In genomic region chr17:49438885-49439284, GRCh38 we compare ENCODE assay signal across 16 cellular contexts. TPM values are rescaled to one million over a fixed set of nuclear protein-coding genes. Genes with fewer than 3 reads are reported as not detected.
DNase-seq lines count a peak whose midpoint lies in the region; ATAC-seq, FAIRE-seq and TF ChIP-seq lines count a peak whose summit lies in the region.
"Had no signal": no experiment of that assay in that cellular context is flagged by ENCODE, and none has a peak within 500 bp of the region (broad histone marks: within the 10 kb centered on the region; RNA-seq: fewer than 3 reads in every experiment).

No MANE protein-coding gene starts in this region.

- H3K4me3 ChIP-seq in SK-N-SH (ENCODE audit: low read depth in 2 of 2, low read length in 1 of 2) (no peak overlapping the region), OCI-LY3 (ENCODE audit: low read length) (peak overlapping the region; percentile 69), iPS-11a (ENCODE audit: low read depth, low read length) (peak overlapping the region; percentile 30), skeletal muscle satellite cell (ENCODE audit: low read length) (peak overlapping the region; percentile 32)
- H3K4me3 ChIP-seq: esophagus muscularis mucosa had no signal

- no peak for TF ChIP-seq RAD21 in SK-N-SH (IDR thresholded peaks at IDR 0.05; ENCODE audit: low read length)

- CTCF ChIA-PET in SK-N-SH (lab: Yijun Ruan, JAX), result interaction anchor here (0.7 to 21.7 kb wide), 9 partner anchors 13 to 590 kb away, joined by 4 to 492 read pairs (median 9); partner anchors contain the start of gene NGFR

- no peak for TF ChIP-seq EP300 in SK-N-SH (IDR thresholded peaks at IDR 0.05; ENCODE audit: borderline replicate concordance in 1 of 2, low read depth in 1 of 2, low read length in 1 of 2)

- H3K79me2 ChIP-seq in SK-N-SH (ENCODE audit: insufficient read depth) (no peaks in the 10 kb centered on the region), OCI-LY3 (ENCODE audit: low read length) (no peaks in the 10 kb centered on the region)

- H3F3A ChIP-seq in SK-N-SH (replicated peaks; ENCODE audit: insufficient read depth), result peaks cover 4% of the 10 kb centered on the region

- WGBS in SK-N-SH (ENCODE audit: low lambda C conversion rate), result 62% methylated on average over 11 of the region's 11 CpGs

- H3K4me1 ChIP-seq in SK-N-SH (ENCODE audit: control insufficient read depth in 1 of 2, insufficient read depth in 2 of 2, low read depth in 1 of 2, low read length in 1 of 2) (peaks cover 13 to 50% of the 10 kb centered on the region in 2 experiments), OCI-LY3 (ENCODE audit: low read length) (peaks cover 15% of the 10 kb centered on the region), skeletal muscle satellite cell (ENCODE audit: control insufficient read depth, insufficient read depth, low read length) (peaks cover 22% of the 10 kb centered on the region)

- ATAC-seq in SK-N-SH treated with all-trans-retinoic acid at 6 μM for 48 hours (no peak), HG02852 (IDR thresholded peaks at IDR 0.05; ENCODE audit: unreplicated experiment) (no peak)
- ATAC-seq: activated CD8-positive, alpha-beta T cell treated with anti-CD3 and anti-CD28 coated beads, Interleukin-2, amount 10 ng/mL, durations not matched to agents 7 days and 5 days; activated naive CD4-positive, alpha-beta T cell treated with anti-CD3 and anti-CD28 coated beads, Interleukin-2, amount 50 U/mL, for 72 hours had no signal

- TF ChIP-seq CTCF in SK-N-SH (IDR thresholded peaks at IDR 0.05) (no peak), OCI-LY3 (IDR thresholded peaks at IDR 0.05; ENCODE audit: low read depth, low read length) (peak; percentile 42)

- no peak overlapping the region for H3K4me2 ChIP-seq in SK-N-SH
- H3K4me2 ChIP-seq in OCI-LY3 (ENCODE audit: low read length), result peak overlapping the region; percentile 83
- peak overlapping the region; percentile 38 for H3K4me2 ChIP-seq in skeletal muscle satellite cell (ENCODE audit: low read length)

- FAIRE-seq in urothelium cell line (lab: Jason Lieb, UNC), result no peak

- no peaks in the 10 kb centered on the region for H3K9me3 ChIP-seq in SK-N-SH
- H3K9me3 ChIP-seq in OCI-LY3 (ENCODE audit: insufficient read depth, low read length), result no peaks in the 10 kb centered on the region
- H3K9me3 ChIP-seq in skeletal muscle satellite cell (replicated peaks; ENCODE audit: low read length), result no peaks in the 10 kb centered on the region
- H3K9me3 ChIP-seq: esophagus muscularis mucosa had no signal

- DNase-seq in SK-N-SH, result peak; percentile 62
- no peak for DNase-seq in urothelium cell line (ENCODE audit: low spot score)
- no peak for DNase-seq in C1 segment of cervical spinal cord (lab: John Stamatoyannopoulos, UW)
- DNase-seq: activated CD8-positive, alpha-beta T cell treated with anti-CD3 and anti-CD28 coated beads, Interleukin-2, amount 10 ng/mL, durations not matched to agents 7 days and 5 days; immature natural killer cell; natural killer cell; NCI-H2081; T-helper 9 cell had no signal

- no peak overlapping the region for H3K27ac ChIP-seq in SK-N-SH (ENCODE audit: low read depth in 2 of 2, low read length in 1 of 2)
- H3K27ac ChIP-seq in OCI-LY3 (ENCODE audit: low read length), result no peak overlapping the region
- H3K27ac ChIP-seq: esophagus muscularis mucosa had no signal

- POLR2A ChIA-PET in SK-N-SH (lab: Yijun Ruan, JAX), result no interaction called here

- H4K20me1 ChIP-seq in SK-N-SH (ENCODE audit: insufficient read depth) (no peaks in the 10 kb centered on the region), OCI-LY3 (ENCODE audit: insufficient read depth, low read length) (no peaks in the 10 kb centered on the region)

- peaks cover 12% of the 10 kb centered on the region; the same call in 1 of the 2 replicates for H3K27me3 ChIP-seq in SK-N-SH (ENCODE audit: insufficient read depth)
- H3K27me3 ChIP-seq in OCI-LY3 (ENCODE audit: low read depth, low read length), result peaks cover 11% of the 10 kb centered on the region
- peaks cover 36% of the 10 kb centered on the region for H3K27me3 ChIP-seq in skeletal muscle satellite cell (ENCODE audit: control insufficient read depth, insufficient read depth, low read length)

- H3K9me2 ChIP-seq in SK-N-SH, result no peaks in the 10 kb centered on the region

- H3K36me3 ChIP-seq in SK-N-SH (replicated peaks in 1 of 2; ENCODE audit: control insufficient read depth in 1 of 2, insufficient read depth in 2 of 2, low read length in 1 of 2) (no peaks in the 10 kb centered on the region), OCI-LY3 (replicated peaks; ENCODE audit: low read depth, low read length) (no peaks in the 10 kb centered on the region), skeletal muscle satellite cell (ENCODE audit: insufficient read depth, low read length) (no peaks in the 10 kb centered on the region)
- H3K36me3 ChIP-seq: esophagus muscularis mucosa had no signal

- H2AFZ ChIP-seq in SK-N-SH (ENCODE audit: low read depth), result no peak overlapping the region
- H2AFZ ChIP-seq in OCI-LY3 (ENCODE audit: low read depth, low read length), result peak overlapping the region; percentile 94; the same call in 1 of the 2 replicates

- H3K9ac ChIP-seq in SK-N-SH, result no peak overlapping the region
- peak overlapping the region; percentile 36; the same call in 1 of the 2 replicates for H3K9ac ChIP-seq in OCI-LY3 (ENCODE audit: low read length)
- peak overlapping the region; percentile 49 for H3K9ac ChIP-seq in skeletal muscle satellite cell (ENCODE audit: low read depth, low read length)

TF ChIP-seq in SK-N-SH, 30 proteins besides CTCF, POLR2A, EP300 and RAD21 (continues in another document):
- TF ChIP-seq CHD2 (IDR thresholded peaks at IDR 0.05; ENCODE audit: low read length, partially characterized antibody), result no peak
- TF ChIP-seq FOSL2 (IDR thresholded peaks at IDR 0.05; ENCODE audit: borderline replicate concordance, low read depth), result no peak
- no peak for TF ChIP-seq ELF1 (IDR thresholded peaks at IDR 0.05)
- no peak for TF ChIP-seq RFX5 (IDR thresholded peaks at IDR 0.05; ENCODE audit: low read length)
- TF ChIP-seq RXRA (IDR thresholded peaks at IDR 0.05; ENCODE audit: borderline replicate concordance, low read depth), result no peak
- no peak for TF ChIP-seq MXI1 (IDR thresholded peaks at IDR 0.05; ENCODE audit: low read depth, low read length)
- TF ChIP-seq USF2 (IDR thresholded peaks at IDR 0.05; ENCODE audit: borderline replicate concordance, low read depth, low read length), result no peak

TF ChIP-seq in SK-N-SH treated with all-trans-retinoic acid at 6 μM for 48 hours, 23 proteins besides CTCF, POLR2A, EP300 and RAD21 (continues in another document):
- TF ChIP-seq CSDC2 (CRISPR knock-in tag; IDR thresholded peaks at IDR 0.05) (no peak), TCF4 (CRISPR knock-in tag; IDR thresholded peaks at IDR 0.05; ENCODE audit: borderline replicate concordance) (no peak), PPARA (CRISPR knock-in tag; IDR thresholded peaks at IDR 0.05; ENCODE audit: borderline replicate concordance) (no peak), ZFP3 (CRISPR knock-in tag; IDR thresholded peaks at IDR 0.05) (no peak), ZC3H10 (CRISPR knock-in tag; IDR thresholded peaks at IDR 0.05) (no peak), ZNF70 (CRISPR knock-in tag; IDR thresholded peaks at IDR 0.05) (no peak), TSHZ2 (CRISPR knock-in tag; IDR thresholded peaks at IDR 0.05) (no peak), ARNTL (CRISPR knock-in tag; IDR thresholded peaks at IDR 0.05; ENCODE audit: borderline replicate concordance, low read depth) (no peak), POU6F1 (CRISPR knock-in tag; IDR thresholded peaks at IDR 0.05; ENCODE audit: borderline replicate concordance, low read depth) (no peak), ISL1 (CRISPR knock-in tag; IDR thresholded peaks at IDR 0.05) (no peak)

RNA-seq across cellular contexts. Expression of gene PHB1, which starts 24.2 kb away (rescaled TPM):
- polyA plus RNA-seq in SK-N-SH (2012; rRNA removed), result 379 and 477 TPM in 2 replicates
- polyA plus RNA-seq in SK-N-SH (2012; cell fraction: cytosol; rRNA removed), result 290 and 388 TPM in 2 replicates
- 173 and 230 TPM in 2 replicates for polyA plus RNA-seq in SK-N-SH (2012; cell fraction: nucleus; rRNA removed)
- total RNA-seq in skeletal muscle satellite cell (2012; rRNA removed), result 177 and 198 TPM in 2 replicates

RNA-seq across cellular contexts. Expression of gene NGFR, which starts 56.2 kb away (rescaled TPM):
- polyA plus RNA-seq in SK-N-SH (2012; rRNA removed), result 0.44 and 0.76 TPM in 2 replicates
- polyA plus RNA-seq in SK-N-SH (2012; cell fraction: cytosol; rRNA removed), result 0.37 and 0.59 TPM in 2 replicates
- 0.52 and 0.66 TPM in 2 replicates for polyA plus RNA-seq in SK-N-SH (2012; cell fraction: nucleus; rRNA removed)
- 0.76 and 4.6 TPM in 2 replicates for total RNA-seq in skeletal muscle satellite cell (2012; rRNA removed)
- total RNA-seq: activated naive CD4-positive, alpha-beta T cell treated with anti-CD3 and anti-CD28 coated beads, Interleukin-2, amount 50 U/mL, for 72 hours had no signal
- polyA plus RNA-seq: IgD-negative memory B cell had no signal

Comparison
In these comparisons a context has a peak if more than half of its experiments do, and no peak if none do; other contexts are left out.
1. H3K4me3 ChIP-seq: peak in OCI-LY3 (single experiment), iPS-11a (single experiment) and skeletal muscle satellite cell (single experiment); none in SK-N-SH (0 of 2).